ENCODE assay signal across 1 cellular context in the genomic region with DNA sequence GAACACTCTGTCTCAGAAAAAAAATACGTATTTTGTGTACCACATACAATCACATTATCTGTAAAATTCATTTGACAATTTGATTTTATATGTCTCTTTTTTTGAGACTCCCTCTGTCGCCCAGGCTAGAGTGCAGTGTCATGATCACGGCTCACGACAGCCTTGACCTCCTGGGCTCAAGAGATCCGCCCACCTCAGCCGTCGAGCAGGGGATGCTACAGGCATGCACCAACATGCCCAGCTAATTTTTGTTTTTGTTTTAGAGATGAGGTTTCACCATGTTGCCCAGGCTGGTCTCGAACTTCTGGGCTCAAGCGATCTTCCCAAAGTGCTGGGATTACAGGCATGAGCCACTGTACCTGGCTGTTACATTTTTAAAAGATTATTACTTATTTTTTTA.
TF ChIP-seq lines count a peak whose summit lies in the region.

No MANE protein-coding gene starts in this region.

TF ChIP-seq in K562, 482 proteins besides CTCF, POLR2A, EP300 and RAD21:
- peak; percentile 34; the same call in 1 of the 2 replicates for TF ChIP-seq NFE2 (IDR thresholded peaks at IDR 0.05; ENCODE audit: low read depth)
- no peak for TF ChIP-seq ILK (tag; IDR thresholded peaks at IDR 0.05; ENCODE audit: borderline replicate concordance, low read depth)
- no peak for TF ChIP-seq RNF2 (IDR thresholded peaks at IDR 0.05)
- TF ChIP-seq SRSF9 (IDR thresholded peaks at IDR 0.05; ENCODE audit: borderline replicate concordance, low read depth, low read length): no peak
- no peak for TF ChIP-seq EZH2 (IDR thresholded peaks at IDR 0.05; ENCODE audit: borderline replicate concordance, low read depth, low read length)
- TF ChIP-seq, protein P1, sequence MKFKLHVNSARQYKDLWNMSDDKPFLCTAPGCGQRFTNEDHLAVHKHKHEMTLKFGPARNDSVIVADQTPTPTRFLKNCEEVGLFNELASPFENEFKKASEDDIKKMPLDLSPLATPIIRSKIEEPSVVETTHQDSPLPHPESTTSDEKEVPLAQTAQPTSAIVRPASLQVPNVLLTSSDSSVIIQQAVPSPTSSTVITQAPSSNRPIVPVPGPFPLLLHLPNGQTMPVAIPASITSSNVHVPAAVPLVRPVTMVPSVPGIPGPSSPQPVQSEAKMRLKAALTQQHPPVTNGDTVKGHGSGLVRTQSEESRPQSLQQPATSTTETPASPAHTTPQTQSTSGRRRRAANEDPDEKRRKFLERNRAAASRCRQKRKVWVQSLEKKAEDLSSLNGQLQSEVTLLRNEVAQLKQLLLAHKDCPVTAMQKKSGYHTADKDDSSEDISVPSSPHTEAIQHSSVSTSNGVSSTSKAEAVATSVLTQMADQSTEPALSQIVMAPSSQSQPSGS (CRISPR knock-in tag; IDR thresholded peaks at IDR 0.05): no peak
- TF ChIP-seq ZNF586 (CRISPR knock-in tag; conservative IDR thresholded peaks at IDR 0.05): no peak
- no peak for TF ChIP-seq CREB1 (IDR thresholded peaks at IDR 0.05)
- no peak for TF ChIP-seq CREB1 (CRISPR knock-in tag; IDR thresholded peaks at IDR 0.05)
- TF ChIP-seq EGR1 (conservative IDR thresholded peaks at IDR 0.05): peak; percentile 27; the same call in 1 of the 2 replicates
